ENCODE assay signal across 1 cellular context in the genomic region with DNA sequence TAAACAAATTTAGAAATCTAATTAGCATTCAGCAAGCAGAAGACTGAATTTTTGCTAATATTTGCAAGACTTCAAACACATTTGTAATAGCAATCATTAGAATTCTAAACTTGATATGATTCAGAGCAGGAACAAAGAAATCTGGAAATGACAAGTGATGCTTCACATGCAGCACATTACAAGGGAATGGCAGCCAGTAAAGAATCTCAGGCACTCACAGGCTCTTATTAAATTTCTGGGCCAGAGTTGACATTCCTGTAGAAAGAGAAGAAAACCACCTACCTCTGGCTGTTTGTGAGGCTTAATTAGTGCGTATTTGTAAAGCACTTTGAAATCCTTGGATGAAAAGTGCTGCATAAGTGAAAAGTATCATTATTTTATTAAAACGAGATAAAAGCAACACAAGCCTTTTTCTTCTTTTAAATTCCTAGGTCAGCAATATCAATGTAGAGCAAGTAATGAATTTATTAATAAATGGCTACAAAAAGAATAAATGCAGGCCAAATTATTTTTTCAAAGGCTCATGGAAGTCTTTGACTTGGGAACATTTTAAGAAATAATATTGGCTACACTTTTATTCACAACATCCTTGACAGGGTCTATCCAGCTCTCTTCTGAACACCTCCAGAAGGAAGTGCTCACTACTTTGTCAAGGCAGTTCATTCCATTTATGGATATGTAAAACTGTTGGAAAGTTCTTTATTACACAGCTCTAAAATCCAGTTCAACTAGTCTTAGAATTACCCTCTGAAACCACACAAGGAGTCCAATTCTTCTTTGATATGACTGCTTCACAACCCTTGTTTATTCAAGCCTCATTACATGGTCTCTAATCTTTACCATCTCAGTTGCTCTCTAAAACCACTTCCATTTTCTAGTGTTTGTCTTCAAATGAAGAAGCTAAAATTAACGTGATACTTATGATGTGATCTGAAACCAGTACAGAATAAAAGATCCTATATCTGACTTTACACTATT.
A peak's percentile ranks its signal among the peaks of the same experiment; 100 is the strongest.
TF ChIP-seq lines count a peak whose summit lies in the region.

No MANE protein-coding gene starts in this region.

TF ChIP-seq in K562, 482 proteins besides CTCF, POLR2A, EP300 and RAD21 (continued from another document):
- TF ChIP-seq, protein P1, sequence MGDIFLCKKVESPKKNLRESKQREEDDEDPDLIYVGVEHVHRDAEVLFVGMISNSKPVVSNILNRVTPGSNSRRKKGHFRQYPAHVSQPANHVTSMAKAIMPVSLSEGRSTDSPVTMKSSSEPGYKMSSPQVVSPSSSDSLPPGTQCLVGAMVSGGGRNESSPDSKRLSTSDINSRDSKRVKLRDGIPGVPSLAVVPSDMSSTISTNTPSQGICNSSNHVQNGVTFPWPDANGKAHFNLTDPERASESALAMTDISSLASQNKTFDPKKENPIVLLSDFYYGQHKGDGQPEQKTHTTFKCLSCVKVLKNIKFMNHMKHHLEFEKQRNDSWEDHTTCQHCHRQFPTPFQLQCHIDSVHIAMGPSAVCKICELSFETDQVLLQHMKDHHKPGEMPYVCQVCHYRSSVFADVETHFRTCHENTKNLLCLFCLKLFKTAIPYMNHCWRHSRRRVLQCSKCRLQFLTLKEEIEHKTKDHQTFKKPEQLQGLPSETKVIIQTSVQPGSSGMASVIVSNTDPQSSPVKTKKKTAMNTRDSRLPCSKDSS (IDR thresholded peaks at IDR 0.05; ENCODE audit: low read depth, partially characterized antibody): no peak
- TF ChIP-seq BHLHE40 (IDR thresholded peaks at IDR 0.05; ENCODE audit: low read length): no peak
- TF ChIP-seq, protein P2, sequence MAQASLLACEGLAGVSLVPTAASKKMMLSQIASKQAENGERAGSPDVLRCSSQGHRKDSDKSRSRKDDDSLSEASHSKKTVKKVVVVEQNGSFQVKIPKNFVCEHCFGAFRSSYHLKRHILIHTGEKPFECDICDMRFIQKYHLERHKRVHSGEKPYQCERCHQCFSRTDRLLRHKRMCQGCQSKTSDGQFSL (CRISPR knock-in tag; IDR thresholded peaks at IDR 0.05): no peak
- TF ChIP-seq, protein P2 (tag; IDR thresholded peaks at IDR 0.05): no peak
- no peak for TF ChIP-seq POLR2H (tag; IDR thresholded peaks at IDR 0.05; ENCODE audit: low read depth)
- TF ChIP-seq, protein P3, sequence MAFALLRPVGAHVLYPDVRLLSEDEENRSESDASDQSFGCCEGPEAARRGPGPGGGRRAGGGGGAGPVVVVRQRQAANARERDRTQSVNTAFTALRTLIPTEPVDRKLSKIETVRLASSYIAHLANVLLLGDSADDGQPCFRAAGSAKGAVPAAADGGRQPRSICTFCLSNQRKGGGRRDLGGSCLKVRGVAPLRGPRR (CRISPR knock-in tag; IDR thresholded peaks at IDR 0.05): no peak
- peak; percentile 53; the same call in 1 of the 2 replicates for TF ChIP-seq C11orf30 (IDR thresholded peaks at IDR 0.05; ENCODE audit: low read depth)
- TF ChIP-seq, protein P4, sequence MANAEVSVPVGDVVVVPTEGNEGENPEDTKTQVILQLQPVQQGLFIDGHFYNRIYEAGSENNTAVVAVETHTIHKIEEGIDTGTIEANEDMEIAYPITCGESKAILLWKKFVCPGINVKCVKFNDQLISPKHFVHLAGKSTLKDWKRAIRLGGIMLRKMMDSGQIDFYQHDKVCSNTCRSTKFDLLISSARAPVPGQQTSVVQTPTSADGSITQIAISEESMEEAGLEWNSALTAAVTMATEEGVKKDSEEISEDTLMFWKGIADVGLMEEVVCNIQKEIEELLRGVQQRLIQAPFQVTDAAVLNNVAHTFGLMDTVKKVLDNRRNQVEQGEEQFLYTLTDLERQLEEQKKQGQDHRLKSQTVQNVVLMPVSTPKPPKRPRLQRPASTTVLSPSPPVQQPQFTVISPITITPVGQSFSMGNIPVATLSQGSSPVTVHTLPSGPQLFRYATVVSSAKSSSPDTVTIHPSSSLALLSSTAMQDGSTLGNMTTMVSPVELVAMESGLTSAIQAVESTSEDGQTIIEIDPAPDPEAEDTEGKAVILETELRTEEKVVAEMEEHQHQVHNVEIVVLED (CRISPR knock-in tag; IDR thresholded peaks at IDR 0.05): no peak
- TF ChIP-seq TBL1XR1 (IDR thresholded peaks at IDR 0.05; ENCODE audit: low read length in 2 of 2): no peak
- TF ChIP-seq ZEB2 (IDR thresholded peaks at IDR 0.05): no peak
- TF ChIP-seq SNRNP70 (optimal IDR thresholded peaks at IDR 0.05; ENCODE audit: low read depth, low read length): no peak
- TF ChIP-seq, protein P5, sequence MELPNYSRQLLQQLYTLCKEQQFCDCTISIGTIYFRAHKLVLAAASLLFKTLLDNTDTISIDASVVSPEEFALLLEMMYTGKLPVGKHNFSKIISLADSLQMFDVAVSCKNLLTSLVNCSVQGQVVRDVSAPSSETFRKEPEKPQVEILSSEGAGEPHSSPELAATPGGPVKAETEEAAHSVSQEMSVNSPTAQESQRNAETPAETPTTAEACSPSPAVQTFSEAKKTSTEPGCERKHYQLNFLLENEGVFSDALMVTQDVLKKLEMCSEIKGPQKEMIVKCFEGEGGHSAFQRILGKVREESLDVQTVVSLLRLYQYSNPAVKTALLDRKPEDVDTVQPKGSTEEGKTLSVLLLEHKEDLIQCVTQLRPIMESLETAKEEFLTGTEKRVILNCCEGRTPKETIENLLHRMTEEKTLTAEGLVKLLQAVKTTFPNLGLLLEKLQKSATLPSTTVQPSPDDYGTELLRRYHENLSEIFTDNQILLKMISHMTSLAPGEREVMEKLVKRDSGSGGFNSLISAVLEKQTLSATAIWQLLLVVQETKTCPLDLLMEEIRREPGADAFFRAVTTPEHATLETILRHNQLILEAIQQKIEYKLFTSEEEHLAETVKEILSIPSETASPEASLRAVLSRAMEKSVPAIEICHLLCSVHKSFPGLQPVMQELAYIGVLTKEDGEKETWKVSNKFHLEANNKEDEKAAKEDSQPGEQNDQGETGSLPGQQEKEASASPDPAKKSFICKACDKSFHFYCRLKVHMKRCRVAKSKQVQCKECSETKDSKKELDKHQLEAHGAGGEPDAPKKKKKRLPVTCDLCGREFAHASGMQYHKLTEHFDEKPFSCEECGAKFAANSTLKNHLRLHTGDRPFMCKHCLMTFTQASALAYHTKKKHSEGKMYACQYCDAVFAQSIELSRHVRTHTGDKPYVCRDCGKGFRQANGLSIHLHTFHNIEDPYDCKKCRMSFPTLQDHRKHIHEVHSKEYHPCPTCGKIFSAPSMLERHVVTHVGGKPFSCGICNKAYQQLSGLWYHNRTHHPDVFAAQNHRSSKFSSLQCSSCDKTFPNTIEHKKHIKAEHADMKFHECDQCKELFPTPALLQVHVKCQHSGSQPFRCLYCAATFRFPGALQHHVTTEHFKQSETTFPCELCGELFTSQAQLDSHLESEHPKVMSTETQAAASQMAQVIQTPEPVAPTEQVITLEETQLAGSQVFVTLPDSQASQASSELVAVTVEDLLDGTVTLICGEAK (IDR thresholded peaks at IDR 0.05): no peak
- TF ChIP-seq, protein P5 (CRISPR knock-in tag; IDR thresholded peaks at IDR 0.05): no peak
- no peak for TF ChIP-seq LARP7 (IDR thresholded peaks at IDR 0.05)
- TF ChIP-seq FOXA3 (CRISPR knock-in tag; conservative IDR thresholded peaks at IDR 0.05 in 1 of 2, IDR thresholded peaks at IDR 0.05 in 1 of 2): peak in 1 of 2 experiments; percentile 88; a peak in 2 of 4 replicates
- TF ChIP-seq, protein P6, sequence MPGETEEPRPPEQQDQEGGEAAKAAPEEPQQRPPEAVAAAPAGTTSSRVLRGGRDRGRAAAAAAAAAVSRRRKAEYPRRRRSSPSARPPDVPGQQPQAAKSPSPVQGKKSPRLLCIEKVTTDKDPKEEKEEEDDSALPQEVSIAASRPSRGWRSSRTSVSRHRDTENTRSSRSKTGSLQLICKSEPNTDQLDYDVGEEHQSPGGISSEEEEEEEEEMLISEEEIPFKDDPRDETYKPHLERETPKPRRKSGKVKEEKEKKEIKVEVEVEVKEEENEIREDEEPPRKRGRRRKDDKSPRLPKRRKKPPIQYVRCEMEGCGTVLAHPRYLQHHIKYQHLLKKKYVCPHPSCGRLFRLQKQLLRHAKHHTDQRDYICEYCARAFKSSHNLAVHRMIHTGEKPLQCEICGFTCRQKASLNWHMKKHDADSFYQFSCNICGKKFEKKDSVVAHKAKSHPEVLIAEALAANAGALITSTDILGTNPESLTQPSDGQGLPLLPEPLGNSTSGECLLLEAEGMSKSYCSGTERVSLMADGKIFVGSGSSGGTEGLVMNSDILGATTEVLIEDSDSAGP (CRISPR knock-in tag; IDR thresholded peaks at IDR 0.05): no peak
- TF ChIP-seq MAFK (IDR thresholded peaks at IDR 0.05; ENCODE audit: low read length): no peak; the same call in 1 of the 2 replicates
- peak; percentile 73 for TF ChIP-seq ZNF316 (IDR thresholded peaks at IDR 0.05)
- TF ChIP-seq ZBTB1 (CRISPR knock-in tag; IDR thresholded peaks at IDR 0.05; ENCODE audit: borderline replicate concordance, low read depth): no peak
- no peak for TF ChIP-seq ZNF224 (CRISPR knock-in tag; IDR thresholded peaks at IDR 0.05)
- TF ChIP-seq MAFG (tag; conservative IDR thresholded peaks at IDR 0.05): 0 out of 2 replicates have a peak, but pooled peaks have one; percentile 22
- TF ChIP-seq PCBP1 (IDR thresholded peaks at IDR 0.05; ENCODE audit: low read depth, low read length, poor library complexity, severe bottlenecking): no peak
- no peak for TF ChIP-seq HNRNPL (IDR thresholded peaks at IDR 0.05; ENCODE audit: low read depth, low read length)
- no peak for TF ChIP-seq KDM2B (CRISPR knock-in tag; IDR thresholded peaks at IDR 0.05)
- TF ChIP-seq CREB1 (IDR thresholded peaks at IDR 0.05): no peak
- TF ChIP-seq CREB1 (CRISPR knock-in tag; IDR thresholded peaks at IDR 0.05): no peak
- TF ChIP-seq, protein P7, sequence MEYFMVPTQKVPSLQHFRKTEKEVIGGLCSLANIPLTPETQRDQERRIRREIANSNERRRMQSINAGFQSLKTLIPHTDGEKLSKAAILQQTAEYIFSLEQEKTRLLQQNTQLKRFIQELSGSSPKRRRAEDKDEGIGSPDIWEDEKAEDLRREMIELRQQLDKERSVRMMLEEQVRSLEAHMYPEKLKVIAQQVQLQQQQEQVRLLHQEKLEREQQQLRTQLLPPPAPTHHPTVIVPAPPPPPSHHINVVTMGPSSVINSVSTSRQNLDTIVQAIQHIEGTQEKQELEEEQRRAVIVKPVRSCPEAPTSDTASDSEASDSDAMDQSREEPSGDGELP (CRISPR knock-in tag; IDR thresholded peaks at IDR 0.05; ENCODE audit: borderline replicate concordance): no peak
- no peak for TF ChIP-seq ADNP (tag; IDR thresholded peaks at IDR 0.05)
- TF ChIP-seq PTBP1 (IDR thresholded peaks at IDR 0.05; ENCODE audit: low read depth, low read length): no peak
- TF ChIP-seq NR2C2 (CRISPR knock-in tag; IDR thresholded peaks at IDR 0.05): no peak
- no peak for TF ChIP-seq NR2C2 (tag; IDR thresholded peaks at IDR 0.05)
- TF ChIP-seq, protein P8, sequence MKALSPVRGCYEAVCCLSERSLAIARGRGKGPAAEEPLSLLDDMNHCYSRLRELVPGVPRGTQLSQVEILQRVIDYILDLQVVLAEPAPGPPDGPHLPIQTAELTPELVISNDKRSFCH (CRISPR knock-in tag; IDR thresholded peaks at IDR 0.05): no peak
- TF ChIP-seq, protein P8 (tag; IDR thresholded peaks at IDR 0.05): no peak
- no peak for TF ChIP-seq ZNF778 (CRISPR knock-in tag; IDR thresholded peaks at IDR 0.05)
- TF ChIP-seq NBN (IDR thresholded peaks at IDR 0.05; ENCODE audit: low read depth): no peak
- TF ChIP-seq GATAD2B (IDR thresholded peaks at IDR 0.05; ENCODE audit: borderline replicate concordance): no peak
- no peak for TF ChIP-seq ZNF668 (CRISPR knock-in tag; IDR thresholded peaks at IDR 0.05)
- no peak for TF ChIP-seq CHD4 (IDR thresholded peaks at IDR 0.05; ENCODE audit: insufficient read depth, insufficient replicate concordance, low read depth, low read length, poor library complexity, severe bottlenecking)
